1 cellular context compared by ENCODE assay signal in the genomic region with DNA sequence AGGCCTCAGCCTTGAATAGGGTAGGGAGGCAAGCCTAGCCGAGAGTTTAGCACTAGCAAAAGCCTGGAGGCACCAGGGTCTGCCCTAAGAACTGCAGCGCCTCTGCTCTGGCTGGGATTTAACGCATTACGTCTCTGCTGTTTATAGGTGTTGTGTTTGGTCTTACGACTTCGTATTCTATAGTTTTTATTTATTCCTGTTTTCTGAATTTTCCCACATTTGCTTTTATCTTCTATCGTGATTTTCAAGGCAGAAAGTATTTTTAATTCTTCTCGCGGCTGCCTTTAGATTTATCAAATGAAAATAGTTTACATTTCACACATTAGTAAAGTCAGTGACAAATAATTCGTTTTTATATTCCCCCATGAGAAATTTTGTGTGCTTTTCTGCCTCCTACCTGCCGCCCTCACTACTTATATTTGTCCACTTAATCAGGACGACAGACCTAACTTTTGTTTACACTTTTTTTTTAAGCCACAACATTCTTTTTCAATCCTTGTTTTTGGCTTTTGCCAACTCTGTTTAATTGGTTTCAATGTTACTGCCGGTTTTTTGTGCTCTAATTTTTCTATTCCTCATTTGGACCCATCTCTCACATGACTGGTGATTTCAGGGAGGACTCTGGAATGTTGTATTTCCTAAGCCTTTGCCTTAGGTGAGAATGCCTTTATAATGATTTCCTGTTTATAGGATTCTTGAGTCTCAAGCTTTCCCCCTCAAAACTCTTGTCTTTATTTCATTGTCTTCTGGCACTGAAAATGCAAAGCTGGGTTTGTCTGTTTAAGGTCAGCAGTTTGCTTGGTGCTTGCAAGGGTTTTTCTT.
TF ChIP-seq lines count a peak whose summit lies in the region.

No MANE protein-coding gene starts in this region.

TF ChIP-seq in IMR-90, 13 proteins besides CTCF, POLR2A, EP300 and RAD21:
- TF ChIP-seq FOS (IDR thresholded peaks at IDR 0.05; ENCODE audit: low read depth, low read length), result no peak
